Comparison of ENCODE assay signal across 8 cellular contexts in the genomic region with DNA sequence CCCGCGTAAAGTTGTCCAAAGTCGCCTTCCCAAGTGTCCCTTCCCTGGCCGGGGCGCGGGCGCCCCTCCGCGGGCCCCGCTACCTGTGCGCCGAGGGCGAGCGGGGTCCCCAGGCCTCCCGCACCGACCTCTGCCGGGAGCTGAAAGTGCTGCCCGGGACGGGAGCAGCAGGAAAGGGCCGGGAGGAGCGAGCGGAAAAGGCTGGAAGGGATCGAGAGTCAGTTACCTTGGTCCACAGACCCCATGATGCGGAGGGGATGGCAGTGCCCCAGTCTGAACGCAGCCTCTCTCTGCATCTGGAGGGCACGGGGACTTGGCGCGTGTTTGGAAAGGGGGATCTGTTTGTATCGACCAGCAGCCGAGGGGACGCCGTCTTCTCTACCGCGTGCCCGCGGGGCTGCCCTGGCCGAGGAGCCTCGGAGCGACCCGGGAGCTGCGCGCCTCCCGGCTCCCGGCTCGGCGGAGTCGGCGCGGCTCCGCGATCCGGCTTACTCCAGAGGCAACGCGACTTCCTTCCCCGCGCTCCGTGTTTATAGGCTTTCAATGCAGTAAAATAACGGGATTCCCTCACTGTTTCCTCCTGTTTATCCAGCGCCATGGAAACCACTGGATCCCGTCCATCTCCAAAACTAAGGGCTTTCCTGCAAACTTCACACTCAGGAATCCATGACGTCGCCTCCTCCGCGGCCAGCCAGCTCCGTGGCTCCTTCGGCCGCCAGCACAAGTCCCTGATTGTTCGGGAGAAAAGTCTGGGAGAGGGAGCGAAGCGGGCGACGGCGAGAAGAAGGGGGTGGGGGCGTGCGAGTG. TPM values are rescaled to one million over a fixed set of nuclear protein-coding genes. Genes with fewer than 3 reads are reported as not detected.
DNase-seq lines count a peak whose midpoint lies in the region; ATAC-seq, FAIRE-seq and TF ChIP-seq lines count a peak whose summit lies in the region.

No MANE protein-coding gene starts in this region.

- peak overlapping the region; percentile 88 for H3K4me3 Mint-ChIP-seq in T-helper 17 cell

- no peaks in the 10 kb centered on the region for H3K36me3 ChIP-seq in BJ (ENCODE audit: control insufficient read depth, insufficient read depth, low read length)
- no peaks in the 10 kb centered on the region for H3K36me3 ChIP-seq in small intestine (ENCODE audit: control insufficient read depth in 2 of 2, insufficient read depth in 2 of 2, low read length in 2 of 2)

- H3K9me3 ChIP-seq in T-helper 17 cell (ENCODE audit: control insufficient read depth, low read length, poor library complexity, severe bottlenecking) (no peaks in the 10 kb centered on the region), small intestine (ENCODE audit: control insufficient read depth, low read depth) (no peaks in the 10 kb centered on the region)

- no peak for FAIRE-seq in small intestine (lab: Jason Lieb, UNC)

- H3K36me3 Mint-ChIP-seq in T-helper 17 cell (ENCODE audit: low read depth) = no peaks in the 10 kb centered on the region

- CTCF ChIA-PET in BJ (lab: Yijun Ruan, JAX) = interaction anchor here (0.5 to 2.9 kb wide), 11 partner anchors 8 to 237 kb away, joined by 3 to 13 read pairs (median 4); no protein-coding TSS in a partner anchor
- CTCF ChIA-PET in HEK293T (lab: Yijun Ruan, JAX) = interaction anchor here (0.6 to 1.3 kb wide), 3 partner anchors 10 to 581 kb away, joined by 3 read pairs; no protein-coding TSS in a partner anchor

- H3K4me3 ChIP-seq in BJ (ENCODE audit: low read depth, low read length) = peak overlapping the region; percentile 37
- H3K4me3 ChIP-seq in small intestine (ENCODE audit: low read depth in 1 of 2, low read length in 2 of 2) = peak overlapping the region in 1 of 2 donors; percentile 31

- H3K27ac Mint-ChIP-seq in T-helper 17 cell = no peak overlapping the region

- peaks cover 12% of the 10 kb centered on the region for H3K4me1 Mint-ChIP-seq in T-helper 17 cell

- POLR2A ChIA-PET in BJ (lab: Charles Lee) (interaction anchor here (0.5 to 0.6 kb wide), 2 partner anchors 8 to 202 kb away, joined by 3 to 4 read pairs; no protein-coding TSS in a partner anchor), HEK293T (lab: Yijun Ruan, JAX) (interaction anchor here (1.4 kb wide), 1 partner anchor 16 kb away, joined by 6 read pairs; no protein-coding TSS in a partner anchor)

- H3K4me1 ChIP-seq in small intestine (ENCODE audit: control insufficient read depth in 2 of 2, insufficient read depth in 1 of 2, low read depth in 1 of 2, low read length in 1 of 2) = peaks cover 3 to 19% of the 10 kb centered on the region in 2 donors

- 1 to 2% (median 1%) methylated on average over 69 to 75 of the region's 75 CpGs for WGBS in small intestine, 3 donors

- peak overlapping the region; percentile 32 to 85 for H3K27ac ChIP-seq in small intestine (ENCODE audit: low read depth in 1 of 2, low read length in 1 of 2)

- peaks cover 43% of the 10 kb centered on the region for H3K27me3 Mint-ChIP-seq in T-helper 17 cell

- H3K27me3 ChIP-seq in BJ (ENCODE audit: control insufficient read depth, insufficient read depth, low read length) (no peaks in the 10 kb centered on the region), small intestine (ENCODE audit: control insufficient read depth in 2 of 2, insufficient read depth in 2 of 2, low read length in 2 of 2) (peaks cover 0 to 7% of the 10 kb centered on the region in 2 donors)

- DNase-seq in BJ (ENCODE audit: low read depth) (peak; percentile 89), HEK293T (ENCODE audit: extremely low spot score) (peak; percentile 61), T-helper 17 cell (no peak), dedifferentiated amniotic fluid mesenchymal stem cell (ENCODE audit: extremely low spot score) (peak; percentile 88), kidney tubule cell (ENCODE audit: low spot score) (peak; percentile 86), small intestine (peak; percentile 48), DMS153 treated with DMSO at 0.1 percent for 48 hours (lab: John Stamatoyannopoulos, UW; ENCODE audit: unreplicated experiment) (no peak)
- DNase-seq in activated CD4-positive, CD25-positive, alpha-beta regulatory T cell treated with anti-CD3 and anti-CD28 coated beads, Interleukin-2, amount 50 U/mL, for 72 hours = no peak

- ATAC-seq in T-helper 17 cell = peak; percentile 56

- TF ChIP-seq CTCF in BJ (IDR thresholded peaks at IDR 0.05; ENCODE audit: insufficient read depth, low read depth, low read length) = 0 out of 2 replicates have a peak, but pooled peaks have one; percentile 6

TF ChIP-seq in HEK293T, 16 proteins besides CTCF, POLR2A, EP300 and RAD21:
- TF ChIP-seq PKNOX1 (IDR thresholded peaks at IDR 0.05) = no peak
- TF ChIP-seq L3MBTL2 (conservative IDR thresholded peaks at IDR 0.05) = peak; percentile 68

RNA-seq across cellular contexts. Expression of gene NFATC2, which starts 20.0 kb away (rescaled TPM):
- polyA plus RNA-seq in BJ (2011; rRNA removed) = 0.12 and 0.21 TPM in 2 replicates
- 0.24 and 0.57 TPM in 2 replicates for polyA minus RNA-seq in BJ (2011; rRNA and poly(A)+ RNA removed)
- 10 to 100 TPM; 51.0 to 58.7 TPM for total RNA-seq in T-helper 17 cell
- 1 to 10 TPM; 3.1 to 6.7 (median 5.7) TPM for polyA plus RNA-seq in small intestine

Comparison
In these comparisons a context has a peak if more than half of its experiments do, and no peak if none do; other contexts are left out.
1. DNase-seq: peak in BJ (single experiment), HEK293T (single experiment), dedifferentiated amniotic fluid mesenchymal stem cell (single experiment), kidney tubule cell (single experiment) and small intestine (single experiment); none in T-helper 17 cell (0 of 3), DMS153 treated with DMSO at 0.1 percent for 48 hours (single experiment) and activated CD4-positive, CD25-positive, alpha-beta regulatory T cell treated with anti-CD3 and anti-CD28 coated beads, Interleukin-2, amount 50 U/mL, for 72 hours (single experiment).